In the genomic region with DNA sequence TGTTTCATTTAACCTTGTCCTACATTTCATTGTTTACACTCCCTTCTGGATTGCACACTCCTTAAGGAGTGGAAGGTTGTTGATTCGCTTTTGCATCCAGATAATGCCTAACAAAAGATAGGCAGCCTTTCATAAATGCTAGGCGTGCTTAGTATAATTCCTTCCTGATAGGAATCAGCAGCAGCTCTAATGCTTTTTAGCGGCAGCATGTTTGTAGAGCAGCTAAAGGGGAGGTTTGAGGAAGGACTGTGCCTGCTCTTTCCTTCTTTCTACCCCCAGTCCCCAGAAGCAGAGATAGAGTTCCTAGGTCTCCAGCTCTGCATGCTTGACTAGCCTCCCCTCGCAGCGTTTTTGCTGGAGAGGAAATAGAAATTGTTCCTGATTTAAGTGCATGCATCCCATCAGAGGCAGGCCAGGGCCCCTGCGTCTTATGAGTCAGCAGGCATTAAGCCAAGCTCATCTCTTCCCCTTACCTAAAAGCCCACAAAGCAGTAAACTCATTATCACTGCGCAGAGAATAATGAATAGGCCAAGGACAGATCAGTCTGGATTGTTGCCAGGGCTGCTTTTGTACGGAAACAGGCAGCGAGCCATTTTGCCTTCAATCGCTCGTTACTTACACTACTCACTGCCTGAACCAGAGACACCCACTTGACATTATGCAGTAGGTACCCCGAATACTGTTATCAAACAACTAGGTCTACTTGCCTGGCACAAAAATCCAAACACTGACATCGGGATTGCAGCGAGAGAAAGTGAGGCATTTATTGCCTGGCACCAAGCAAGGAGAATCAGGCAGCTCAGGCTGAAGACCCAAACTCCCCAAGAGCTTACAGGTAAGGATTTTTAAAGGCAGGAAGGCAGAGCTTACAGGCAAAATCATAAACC, we compare ENCODE assay signal across 1 cellular context.
TF ChIP-seq lines count a peak whose summit lies in the region.

No MANE protein-coding gene starts in this region.

TF ChIP-seq in K562, 482 proteins besides CTCF, POLR2A, EP300 and RAD21 (continued from another document):
- peak; percentile 55; the same call in 1 of the 2 replicates for TF ChIP-seq JUND (IDR thresholded peaks at IDR 0.05; ENCODE audit: borderline replicate concordance, low read depth, low read length)
- TF ChIP-seq JUND (tag; IDR thresholded peaks at IDR 0.05; ENCODE audit: borderline replicate concordance, low read depth, low read length): peak; percentile 66; the same call in 1 of the 3 replicates
- peak; percentile 75 for TF ChIP-seq NFIC (IDR thresholded peaks at IDR 0.05)
- TF ChIP-seq ZNF780A (CRISPR knock-in tag; IDR thresholded peaks at IDR 0.05): no peak
- no peak for TF ChIP-seq FOXP1 (CRISPR knock-in tag; IDR thresholded peaks at IDR 0.05)
- TF ChIP-seq ESRRB (CRISPR knock-in tag; IDR thresholded peaks at IDR 0.05; ENCODE audit: borderline replicate concordance): no peak
- TF ChIP-seq HDAC2 (IDR thresholded peaks at IDR 0.05): no peak
- no peak for TF ChIP-seq ZNF354B (CRISPR knock-in tag; IDR thresholded peaks at IDR 0.05)
- no peak for TF ChIP-seq SMAD3 (CRISPR knock-in tag; conservative IDR thresholded peaks at IDR 0.05)
- no peak for TF ChIP-seq ZNF77 (CRISPR knock-in tag; IDR thresholded peaks at IDR 0.05)
- TF ChIP-seq PTTG1 (tag; IDR thresholded peaks at IDR 0.05; ENCODE audit: low read depth): no peak
